In the genomic region with DNA sequence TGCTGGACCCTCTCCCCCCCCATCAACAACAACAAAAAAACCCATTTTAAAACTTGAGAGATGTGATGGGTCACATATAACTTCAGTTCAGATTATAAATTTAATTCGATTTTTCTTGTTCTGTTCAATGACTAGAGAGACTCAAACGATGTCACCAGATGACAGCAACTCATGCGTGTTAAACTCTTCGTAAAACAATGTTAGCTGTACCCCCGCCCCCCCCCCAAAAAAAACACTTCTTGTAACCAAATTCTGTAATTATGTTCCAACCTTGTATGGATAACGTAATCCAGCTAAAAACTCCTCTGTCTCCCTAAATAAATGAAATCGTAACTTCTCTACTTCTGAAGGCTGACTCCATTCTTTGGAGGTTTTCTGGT, we compare ENCODE assay signal across 8 cellular contexts. TPM values are rescaled to one million over a fixed set of nuclear protein-coding genes. Genes with fewer than 3 reads are reported as not detected.
DNase-seq lines count a peak whose midpoint lies in the region; ATAC-seq and TF ChIP-seq lines count a peak whose summit lies in the region.

No MANE protein-coding gene starts in this region.

- H3K36me3 ChIP-seq in duodenal mucosa (ENCODE audit: control insufficient read depth in 1 of 2, insufficient read depth in 2 of 2, low read length in 2 of 2) = peaks cover 2 to 10% of the 10 kb centered on the region in 2 donors

- DNase-seq in CD14-positive monocyte (ENCODE audit: low spot score) (no peak), NB4 (ENCODE audit: low read depth) (no peak), nephron progenitor cell (no peak), NCI-H510A treated with DMSO at 0.1 percent for 48 hours (lab: John Stamatoyannopoulos, UW) (no peak), NOMO-1 treated with DMSO at 0.1 percent for 48 hours (lab: John Stamatoyannopoulos, UW; ENCODE audit: unreplicated experiment) (no peak), left lobe of liver (ENCODE audit: low spot score) (no peak)

- H3K36me3 Mint-ChIP-seq in CD14-positive monocyte (peaks cover 18 to 23% of the 10 kb centered on the region in 2 donors), nephron progenitor cell (ENCODE audit: low read depth) (peaks cover 45% of the 10 kb centered on the region)

- H3K27me3 ChIP-seq in duodenal mucosa (ENCODE audit: control insufficient read depth in 1 of 2, insufficient read depth in 2 of 2, low read length in 2 of 2) = no peaks in the 10 kb centered on the region

- no peak for TF ChIP-seq CTCF in CD14-positive monocyte (IDR thresholded peaks at IDR 0.05)
- no peak for TF ChIP-seq CTCF in NB4 (IDR thresholded peaks at IDR 0.05; ENCODE audit: low read depth, low read length)
- TF ChIP-seq CTCF in nephron progenitor cell (IDR thresholded peaks at IDR 0.05) = no peak

- H3K9me3 ChIP-seq in duodenal mucosa (ENCODE audit: control insufficient read depth in 1 of 2, low read length in 2 of 2) = no peaks in the 10 kb centered on the region

- H3K27me3 Mint-ChIP-seq in CD14-positive monocyte (ENCODE audit: low read depth in 3 of 3) = peaks cover 0 to 2% (median 0%) of the 10 kb centered on the region in 3 donors
- peaks cover 4% of the 10 kb centered on the region for H3K27me3 Mint-ChIP-seq in nephron progenitor cell (ENCODE audit: low read depth, poor library complexity)

- no peak for TF ChIP-seq POLR2A in NB4 (IDR thresholded peaks at IDR 0.05; ENCODE audit: extremely low read depth, insufficient read length)

- peaks cover 43% of the 10 kb centered on the region for H3K4me1 Mint-ChIP-seq in CD14-positive monocyte
- H3K4me1 Mint-ChIP-seq in nephron progenitor cell = peaks cover 44% of the 10 kb centered on the region

- intact Hi-C loops in CD14-positive monocyte (cut with micrococcal nuclease) = loop anchor here (1.0 to 10.0 kb wide), 3 partner anchors 37 to 81 kb away; a partner anchor contains a TSS

- H3K4me1 ChIP-seq in duodenal mucosa (ENCODE audit: control insufficient read depth in 1 of 2, insufficient read depth in 2 of 2, low read length in 2 of 2) = peaks cover 29 to 41% of the 10 kb centered on the region in 2 donors

- H3K9ac ChIP-seq in duodenal mucosa (ENCODE audit: low read depth in 1 of 2, low read length in 2 of 2) = peak overlapping the region; percentile 76 to 98

- peak overlapping the region; percentile 97 to 99 (median 98) for H3K27ac Mint-ChIP-seq in CD14-positive monocyte
- peak overlapping the region; percentile 100 for H3K27ac Mint-ChIP-seq in nephron progenitor cell

- no peak for ATAC-seq in HG02623 (IDR thresholded peaks at IDR 0.05; ENCODE audit: unreplicated experiment)
- no peak for ATAC-seq in left lobe of liver

- peak overlapping the region; percentile 86 for H3K27ac ChIP-seq in duodenal mucosa (ENCODE audit: low read depth, low read length)

- H3K9me3 Mint-ChIP-seq in CD14-positive monocyte (no peaks in the 10 kb centered on the region), nephron progenitor cell (no peaks in the 10 kb centered on the region)

- H3K4me3 ChIP-seq in NB4 (ENCODE audit: low read depth, low read length) (peak overlapping the region; percentile 85), duodenal mucosa (ENCODE audit: low read depth in 1 of 2, low read length in 2 of 2) (peak overlapping the region; percentile 89 to 94)

- H3K4me3 Mint-ChIP-seq in CD14-positive monocyte (peak overlapping the region; percentile 98), nephron progenitor cell (peak overlapping the region; percentile 99)

RNA-seq across cellular contexts. Expression of a gene that starts 0.6 kb away (rescaled TPM):
- 100 to 1,000 TPM; 797 to 937 TPM for polyA plus RNA-seq in CD14-positive monocyte
- total RNA-seq in left lobe of liver = 223 TPM

RNA-seq across cellular contexts. Expression of a gene that starts 26.4 kb away (rescaled TPM):
- polyA plus RNA-seq in CD14-positive monocyte = 1 to 10 TPM; 5.6 to 6.3 TPM
- total RNA-seq in left lobe of liver = 4.9 TPM

RNA-seq across cellular contexts. Expression of a gene that starts 37.4 kb away (rescaled TPM):
- polyA plus RNA-seq in CD14-positive monocyte = under 1 TPM in 1 of 2 donors, not detected in 1; 0.12 TPM
- total RNA-seq in left lobe of liver = 554 TPM

RNA-seq across cellular contexts. Expression of a gene that starts 37.6 kb away (rescaled TPM):
- 100 to 1,000 TPM; 187 to 232 TPM for polyA plus RNA-seq in CD14-positive monocyte
- total RNA-seq in left lobe of liver = 72.1 TPM
